In the genomic region with DNA sequence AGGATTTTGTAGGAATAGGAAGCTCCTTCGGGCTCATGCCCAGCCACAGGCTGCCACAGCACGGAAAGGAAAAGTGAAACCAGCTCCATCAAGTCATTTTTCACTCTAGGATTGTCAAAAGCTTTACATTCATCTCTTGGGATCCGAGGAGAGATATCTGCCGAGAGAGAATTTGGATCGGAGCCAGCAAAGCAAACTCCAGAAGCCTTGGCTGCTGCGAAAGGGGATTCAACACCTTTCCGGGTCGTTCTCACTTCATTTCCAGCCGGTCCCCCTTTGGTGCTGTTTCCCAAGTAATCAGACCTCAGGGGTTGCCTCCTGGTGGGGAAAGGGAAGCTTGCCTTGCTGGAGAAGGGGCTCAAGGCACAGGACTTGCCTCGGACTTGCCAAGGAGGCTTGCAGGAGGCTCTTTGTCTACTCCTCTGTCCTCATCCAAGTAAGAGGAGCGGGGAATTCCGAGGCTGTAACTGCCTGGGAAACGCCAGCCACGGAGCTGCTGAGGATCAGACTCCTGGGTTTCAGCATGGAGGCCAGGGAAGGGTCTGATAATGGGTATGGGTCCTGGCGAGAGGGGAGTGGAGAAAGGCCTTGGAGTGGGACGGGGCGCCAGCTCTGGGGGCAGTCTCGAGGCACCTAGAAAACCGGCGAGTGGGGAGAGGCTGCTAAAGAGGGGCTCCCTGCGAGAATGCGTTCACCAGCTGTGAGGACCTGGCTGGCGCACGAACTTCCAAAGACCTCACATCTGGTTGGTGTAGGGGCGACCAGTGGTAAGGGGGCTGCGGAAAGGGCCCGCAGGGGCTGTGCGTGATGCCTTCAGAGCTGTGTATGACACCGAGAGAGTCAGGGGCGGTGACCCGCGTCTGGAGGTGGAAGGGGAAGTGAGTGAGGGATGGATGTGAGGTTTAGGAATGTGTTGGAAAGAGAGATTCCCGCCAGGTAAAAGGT, we compare ENCODE assay signal across 8 cellular contexts. TPM values are rescaled to one million over a fixed set of nuclear protein-coding genes. Genes with fewer than 3 reads are reported as not detected.
DNase-seq lines count a peak whose midpoint lies in the region; ATAC-seq and TF ChIP-seq lines count a peak whose summit lies in the region.

No MANE protein-coding gene starts in this region.

- H3K27me3 Mint-ChIP-seq in naive thymus-derived CD8-positive, alpha-beta T cell, result peaks cover 7 to 34% (median 19%) of the 10 kb centered on the region in 5 donors

- peak overlapping the region; percentile 48 to 51 for H3K4me3 ChIP-seq in vagina

- DNase-seq in Daoy (ENCODE audit: low read depth) (peak; percentile 73), M059J (ENCODE audit: low read depth) (peak; percentile 79), activated T-cell treated with anti-CD3 and anti-CD28 coated beads for 4 hours (peak; percentile 2), fibroblast of peridontal ligament (ENCODE audit: extremely low read depth) (peak; percentile 73), vagina (ENCODE audit: extremely low spot score in 2 of 2) (no peak), germinal center (ENCODE audit: low spot score) (no peak), hippocampal formation (lab: John Stamatoyannopoulos, UW) (no peak)
- peak in 6 of 10 donors; percentile 12 to 60 (median 20) for DNase-seq in naive thymus-derived CD8-positive, alpha-beta T cell

- H3K9me3 Mint-ChIP-seq in naive thymus-derived CD8-positive, alpha-beta T cell, result no peaks in the 10 kb centered on the region

- TF ChIP-seq POLR2A in vagina (IDR thresholded peaks at IDR 0.05), result no peak

- H3K4me1 ChIP-seq in vagina, result peaks cover 17% of the 10 kb centered on the region

- no peaks in the 10 kb centered on the region for H3K27me3 ChIP-seq in vagina

- ATAC-seq in naive thymus-derived CD8-positive, alpha-beta T cell, result peak; percentile 67 to 68

- H3K9me3 ChIP-seq in vagina, result no peaks in the 10 kb centered on the region

- H3K4me1 Mint-ChIP-seq in naive thymus-derived CD8-positive, alpha-beta T cell, result peaks cover 12 to 24% (median 21%) of the 10 kb centered on the region in 4 donors

- POLR2A ChIA-PET in naive thymus-derived CD8-positive, alpha-beta T cell (lab: Charles Lee), result no interaction called here

- peak overlapping the region; percentile 82 to 100 (median 92) for H3K4me3 Mint-ChIP-seq in naive thymus-derived CD8-positive, alpha-beta T cell

- no peaks in the 10 kb centered on the region for H3K36me3 ChIP-seq in vagina

- TF ChIP-seq CTCF in vagina (IDR thresholded peaks at IDR 0.05), result no peak

- peak overlapping the region; percentile 18 to 88 (median 72) for H3K27ac Mint-ChIP-seq in naive thymus-derived CD8-positive, alpha-beta T cell

- no peaks in the 10 kb centered on the region for H3K36me3 Mint-ChIP-seq in naive thymus-derived CD8-positive, alpha-beta T cell

- peak overlapping the region; percentile 13 for H3K27ac ChIP-seq in vagina

- intact Hi-C loops in vagina (cut with DNase I), result no loop called here

RNA-seq across cellular contexts. Expression of a gene that starts 0.7 kb away (rescaled TPM):
- 0.69 and 0.83 TPM in 2 replicates for total RNA-seq in Daoy (2014; rRNA removed; shearing (Covaris generic))
- total RNA-seq in M059J (2014; rRNA removed; shearing (Covaris generic)), result 14.4 and 19.0 TPM in 2 replicates
- total RNA-seq in naive thymus-derived CD8-positive, alpha-beta T cell, result not detected
- polyA plus RNA-seq in naive thymus-derived CD8-positive, alpha-beta T cell, result under 1 TPM in 2 of 3 donors, not detected in 1; 0.60 to 0.70 TPM
- total RNA-seq in vagina, result 2.2 TPM

RNA-seq across cellular contexts. Expression of a gene that starts 50.1 kb away (rescaled TPM):
- not detected in 2 replicates for total RNA-seq in Daoy (2014; rRNA removed; shearing (Covaris generic))
- total RNA-seq in M059J (2014; rRNA removed; shearing (Covaris generic)), result not detected in 2 replicates
- not detected for total RNA-seq in naive thymus-derived CD8-positive, alpha-beta T cell
- polyA plus RNA-seq in naive thymus-derived CD8-positive, alpha-beta T cell, result not detected
- total RNA-seq in vagina, result not detected

RNA-seq across cellular contexts. Expression of a gene that starts 55.9 kb away (rescaled TPM):
- 0.03 TPM in 1 of 2 replicates, not detected in the other for total RNA-seq in Daoy (2014; rRNA removed; shearing (Covaris generic))
- total RNA-seq in M059J (2014; rRNA removed; shearing (Covaris generic)), result not detected in 2 replicates
- total RNA-seq in naive thymus-derived CD8-positive, alpha-beta T cell, result under 1 TPM; 0.16 to 0.41 TPM
- polyA plus RNA-seq in naive thymus-derived CD8-positive, alpha-beta T cell, result not detected
- total RNA-seq in vagina, result not detected

RNA-seq across cellular contexts. Expression of a gene that starts 56.0 kb away (rescaled TPM):
- 93.1 and 107 TPM in 2 replicates for total RNA-seq in Daoy (2014; rRNA removed; shearing (Covaris generic))
- 53.9 and 82.9 TPM in 2 replicates for total RNA-seq in M059J (2014; rRNA removed; shearing (Covaris generic))
- 10 to 100 TPM; 35.1 to 35.2 TPM for total RNA-seq in naive thymus-derived CD8-positive, alpha-beta T cell
- polyA plus RNA-seq in naive thymus-derived CD8-positive, alpha-beta T cell, result 10 to 100 TPM; 25.0 to 31.5 (median 31.3) TPM
- total RNA-seq in vagina, result 30.0 TPM

Comparison
In these comparisons a context has a peak if more than half of its experiments do, and no peak if none do; other contexts are left out.
1. DNase-seq: peak in Daoy (single experiment), M059J (single experiment), activated T-cell treated with anti-CD3 and anti-CD28 coated beads for 4 hours (single experiment), fibroblast of peridontal ligament (single experiment) and naive thymus-derived CD8-positive, alpha-beta T cell (6 of 10); none in vagina (0 of 2), germinal center (single experiment) and hippocampal formation (0 of 2).